Comparison of ENCODE assay signal across 1 cellular context in the genomic region with DNA sequence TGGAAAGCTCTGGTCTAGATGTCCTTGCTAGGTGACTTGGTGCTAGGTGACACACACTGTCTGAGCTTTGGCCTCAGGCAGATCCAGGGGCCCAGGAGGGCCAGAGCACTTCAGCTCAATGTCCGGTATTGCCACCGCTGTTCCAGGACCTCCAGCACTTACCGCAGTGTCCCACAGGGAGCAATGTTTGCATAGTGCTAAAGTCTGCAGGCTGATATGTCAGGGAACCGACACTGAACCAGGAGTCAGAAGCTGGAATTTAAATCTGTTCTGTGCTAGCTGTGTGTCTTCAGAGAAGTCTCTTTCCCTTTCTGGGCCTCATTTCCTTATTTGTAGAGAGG.
TF ChIP-seq lines count a peak whose summit lies in the region.

No MANE protein-coding gene starts in this region.

TF ChIP-seq in HepG2, 621 proteins besides CTCF, POLR2A, EP300 and RAD21 (continued from another document and continues in another):
- TF ChIP-seq, protein P1, sequence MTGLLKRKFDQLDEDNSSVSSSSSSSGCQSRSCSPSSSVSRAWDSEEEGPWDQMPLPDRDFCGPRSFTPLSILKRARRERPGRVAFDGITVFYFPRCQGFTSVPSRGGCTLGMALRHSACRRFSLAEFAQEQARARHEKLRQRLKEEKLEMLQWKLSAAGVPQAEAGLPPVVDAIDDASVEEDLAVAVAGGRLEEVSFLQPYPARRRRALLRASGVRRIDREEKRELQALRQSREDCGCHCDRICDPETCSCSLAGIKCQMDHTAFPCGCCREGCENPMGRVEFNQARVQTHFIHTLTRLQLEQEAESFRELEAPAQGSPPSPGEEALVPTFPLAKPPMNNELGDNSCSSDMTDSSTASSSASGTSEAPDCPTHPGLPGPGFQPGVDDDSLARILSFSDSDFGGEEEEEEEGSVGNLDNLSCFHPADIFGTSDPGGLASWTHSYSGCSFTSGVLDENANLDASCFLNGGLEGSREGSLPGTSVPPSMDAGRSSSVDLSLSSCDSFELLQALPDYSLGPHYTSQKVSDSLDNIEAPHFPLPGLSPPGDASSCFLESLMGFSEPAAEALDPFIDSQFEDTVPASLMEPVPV (CRISPR knock-in tag; IDR thresholded peaks at IDR 0.05): no peak
- TF ChIP-seq, protein P2, sequence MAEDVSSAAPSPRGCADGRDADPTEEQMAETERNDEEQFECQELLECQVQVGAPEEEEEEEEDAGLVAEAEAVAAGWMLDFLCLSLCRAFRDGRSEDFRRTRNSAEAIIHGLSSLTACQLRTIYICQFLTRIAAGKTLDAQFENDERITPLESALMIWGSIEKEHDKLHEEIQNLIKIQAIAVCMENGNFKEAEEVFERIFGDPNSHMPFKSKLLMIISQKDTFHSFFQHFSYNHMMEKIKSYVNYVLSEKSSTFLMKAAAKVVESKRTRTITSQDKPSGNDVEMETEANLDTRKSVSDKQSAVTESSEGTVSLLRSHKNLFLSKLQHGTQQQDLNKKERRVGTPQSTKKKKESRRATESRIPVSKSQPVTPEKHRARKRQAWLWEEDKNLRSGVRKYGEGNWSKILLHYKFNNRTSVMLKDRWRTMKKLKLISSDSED (CRISPR knock-in tag; IDR thresholded peaks at IDR 0.05): no peak
- TF ChIP-seq ZNF816 (CRISPR knock-in tag; IDR thresholded peaks at IDR 0.05; ENCODE audit: borderline replicate concordance) (no peak), HCFC1 (IDR thresholded peaks at IDR 0.05; ENCODE audit: low read depth, low read length) (no peak), ARID2 (CRISPR knock-in tag; IDR thresholded peaks at IDR 0.05; ENCODE audit: borderline replicate concordance) (no peak), SIX1 (CRISPR knock-in tag; IDR thresholded peaks at IDR 0.05; ENCODE audit: borderline replicate concordance) (peak; percentile 89), TEAD3 (CRISPR knock-in tag; optimal IDR thresholded peaks at IDR 0.05; ENCODE audit: borderline replicate concordance) (peak; percentile 95), ZNF12 (CRISPR knock-in tag; IDR thresholded peaks at IDR 0.05) (peak; percentile 81), MTF1 (CRISPR knock-in tag; IDR thresholded peaks at IDR 0.05) (no peak), NFIC (IDR thresholded peaks at IDR 0.05; ENCODE audit: low read length) (no peak), ZNF670 (CRISPR knock-in tag; IDR thresholded peaks at IDR 0.05; ENCODE audit: borderline replicate concordance) (no peak), MEIS2 (CRISPR knock-in tag; IDR thresholded peaks at IDR 0.05) (peak; percentile 97), IRF2 (CRISPR knock-in tag; IDR thresholded peaks at IDR 0.05) (peak; percentile 33; the same call in 1 of the 2 replicates), RFX5 (IDR thresholded peaks at IDR 0.05; ENCODE audit: low read depth, low read length) (no peak), ZFP62 (CRISPR knock-in tag; IDR thresholded peaks at IDR 0.05) (no peak), STAT5B (CRISPR knock-in tag; IDR thresholded peaks at IDR 0.05) (no peak), EHMT2 (IDR thresholded peaks at IDR 0.05; ENCODE audit: borderline replicate concordance, low read depth, low read length) (no peak), ZNF619 (CRISPR knock-in tag; IDR thresholded peaks at IDR 0.05) (0 out of 2 replicates have a peak, but pooled peaks have one; percentile 28), ZNF292 (CRISPR knock-in tag; IDR thresholded peaks at IDR 0.05; ENCODE audit: borderline replicate concordance, low read depth) (peak; percentile 98), PLRG1 (conservative IDR thresholded peaks at IDR 0.05) (no peak), HNRNPK (IDR thresholded peaks at IDR 0.05; ENCODE audit: low read depth, low read length, poor library complexity, severe bottlenecking) (no peak), ZNF720 (CRISPR knock-in tag; IDR thresholded peaks at IDR 0.05) (no peak), ZNF850 (CRISPR knock-in tag; conservative IDR thresholded peaks at IDR 0.05) (no peak), ZNF230 (CRISPR knock-in tag; IDR thresholded peaks at IDR 0.05) (0 out of 2 replicates have a peak, but pooled peaks have one; percentile 60), MATR3 (CRISPR knock-in tag; IDR thresholded peaks at IDR 0.05) (no peak), ZNF562 (CRISPR knock-in tag; IDR thresholded peaks at IDR 0.05; ENCODE audit: borderline replicate concordance) (no peak), ATM (IDR thresholded peaks at IDR 0.05; ENCODE audit: borderline replicate concordance) (no peak), ARNT2 (CRISPR knock-in tag; IDR thresholded peaks at IDR 0.05; ENCODE audit: low read depth) (no peak), KLF15 (CRISPR knock-in tag; IDR thresholded peaks at IDR 0.05; ENCODE audit: borderline replicate concordance) (no peak), EEA1 (CRISPR knock-in tag; IDR thresholded peaks at IDR 0.05; ENCODE audit: borderline replicate concordance) (no peak), SAFB2 (CRISPR knock-in tag; IDR thresholded peaks at IDR 0.05; ENCODE audit: borderline replicate concordance, low read depth) (no peak), ONECUT2 (CRISPR knock-in tag; IDR thresholded peaks at IDR 0.05) (0 out of 2 replicates have a peak, but pooled peaks have one; percentile 41), AHR (CRISPR knock-in tag; IDR thresholded peaks at IDR 0.05) (no peak), REPIN1 (CRISPR knock-in tag; IDR thresholded peaks at IDR 0.05; ENCODE audit: borderline replicate concordance, low read depth) (no peak), ZNF83 (CRISPR knock-in tag; IDR thresholded peaks at IDR 0.05; ENCODE audit: borderline replicate concordance) (no peak), FOXP1 (IDR thresholded peaks at IDR 0.05) (no peak), FOXP1 (CRISPR knock-in tag; IDR thresholded peaks at IDR 0.05) (peak; percentile 66), FOXA3 (CRISPR knock-in tag; IDR thresholded peaks at IDR 0.05) (peak; percentile 88), ZNF652 (CRISPR knock-in tag; IDR thresholded peaks at IDR 0.05; ENCODE audit: borderline replicate concordance, low read depth) (peak; percentile 36; the same call in 1 of the 2 replicates), ZNF644 (CRISPR knock-in tag; IDR thresholded peaks at IDR 0.05; ENCODE audit: low read depth) (no peak), ZBTB38 (CRISPR knock-in tag; IDR thresholded peaks at IDR 0.05) (0 out of 2 replicates have a peak, but pooled peaks have one; percentile 33), PRMT3 (CRISPR knock-in tag; IDR thresholded peaks at IDR 0.05; ENCODE audit: borderline replicate concordance, low read depth) (no peak), SATB2 (CRISPR knock-in tag; IDR thresholded peaks at IDR 0.05) (peak; percentile 45; the same call in 1 of the 2 replicates), ZFP36L1 (CRISPR knock-in tag; IDR thresholded peaks at IDR 0.05) (no peak), ZNF546 (CRISPR knock-in tag; conservative IDR thresholded peaks at IDR 0.05) (no peak)
- TF ChIP-seq, protein P3, sequence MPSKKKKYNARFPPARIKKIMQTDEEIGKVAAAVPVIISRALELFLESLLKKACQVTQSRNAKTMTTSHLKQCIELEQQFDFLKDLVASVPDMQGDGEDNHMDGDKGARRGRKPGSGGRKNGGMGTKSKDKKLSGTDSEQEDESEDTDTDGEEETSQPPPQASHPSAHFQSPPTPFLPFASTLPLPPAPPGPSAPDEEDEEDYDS (CRISPR knock-in tag; IDR thresholded peaks at IDR 0.05): peak; percentile 52; the same call in 1 of the 2 replicates
- TF ChIP-seq, protein P4, sequence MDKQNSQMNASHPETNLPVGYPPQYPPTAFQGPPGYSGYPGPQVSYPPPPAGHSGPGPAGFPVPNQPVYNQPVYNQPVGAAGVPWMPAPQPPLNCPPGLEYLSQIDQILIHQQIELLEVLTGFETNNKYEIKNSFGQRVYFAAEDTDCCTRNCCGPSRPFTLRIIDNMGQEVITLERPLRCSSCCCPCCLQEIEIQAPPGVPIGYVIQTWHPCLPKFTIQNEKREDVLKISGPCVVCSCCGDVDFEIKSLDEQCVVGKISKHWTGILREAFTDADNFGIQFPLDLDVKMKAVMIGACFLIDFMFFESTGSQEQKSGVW (CRISPR knock-in tag; IDR thresholded peaks at IDR 0.05; ENCODE audit: borderline replicate concordance): no peak
- TF ChIP-seq, protein P5, sequence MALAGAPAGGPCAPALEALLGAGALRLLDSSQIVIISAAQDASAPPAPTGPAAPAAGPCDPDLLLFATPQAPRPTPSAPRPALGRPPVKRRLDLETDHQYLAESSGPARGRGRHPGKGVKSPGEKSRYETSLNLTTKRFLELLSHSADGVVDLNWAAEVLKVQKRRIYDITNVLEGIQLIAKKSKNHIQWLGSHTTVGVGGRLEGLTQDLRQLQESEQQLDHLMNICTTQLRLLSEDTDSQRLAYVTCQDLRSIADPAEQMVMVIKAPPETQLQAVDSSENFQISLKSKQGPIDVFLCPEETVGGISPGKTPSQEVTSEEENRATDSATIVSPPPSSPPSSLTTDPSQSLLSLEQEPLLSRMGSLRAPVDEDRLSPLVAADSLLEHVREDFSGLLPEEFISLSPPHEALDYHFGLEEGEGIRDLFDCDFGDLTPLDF (CRISPR knock-in tag; IDR thresholded peaks at IDR 0.05): no peak
- TF ChIP-seq, protein P6, sequence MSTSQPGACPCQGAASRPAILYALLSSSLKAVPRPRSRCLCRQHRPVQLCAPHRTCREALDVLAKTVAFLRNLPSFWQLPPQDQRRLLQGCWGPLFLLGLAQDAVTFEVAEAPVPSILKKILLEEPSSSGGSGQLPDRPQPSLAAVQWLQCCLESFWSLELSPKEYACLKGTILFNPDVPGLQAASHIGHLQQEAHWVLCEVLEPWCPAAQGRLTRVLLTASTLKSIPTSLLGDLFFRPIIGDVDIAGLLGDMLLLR (CRISPR knock-in tag; IDR thresholded peaks at IDR 0.05): no peak
- TF ChIP-seq, protein P7, sequence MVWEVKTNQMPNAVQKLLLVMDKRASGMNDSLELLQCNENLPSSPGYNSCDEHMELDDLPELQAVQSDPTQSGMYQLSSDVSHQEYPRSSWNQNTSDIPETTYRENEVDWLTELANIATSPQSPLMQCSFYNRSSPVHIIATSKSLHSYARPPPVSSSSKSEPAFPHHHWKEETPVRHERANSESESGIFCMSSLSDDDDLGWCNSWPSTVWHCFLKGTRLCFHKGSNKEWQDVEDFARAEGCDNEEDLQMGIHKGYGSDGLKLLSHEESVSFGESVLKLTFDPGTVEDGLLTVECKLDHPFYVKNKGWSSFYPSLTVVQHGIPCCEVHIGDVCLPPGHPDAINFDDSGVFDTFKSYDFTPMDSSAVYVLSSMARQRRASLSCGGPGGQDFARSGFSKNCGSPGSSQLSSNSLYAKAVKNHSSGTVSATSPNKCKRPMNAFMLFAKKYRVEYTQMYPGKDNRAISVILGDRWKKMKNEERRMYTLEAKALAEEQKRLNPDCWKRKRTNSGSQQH (CRISPR knock-in tag; IDR thresholded peaks at IDR 0.05; ENCODE audit: low read depth): 0 out of 2 replicates have a peak, but pooled peaks have one; percentile 33
- TF ChIP-seq, protein P8, sequence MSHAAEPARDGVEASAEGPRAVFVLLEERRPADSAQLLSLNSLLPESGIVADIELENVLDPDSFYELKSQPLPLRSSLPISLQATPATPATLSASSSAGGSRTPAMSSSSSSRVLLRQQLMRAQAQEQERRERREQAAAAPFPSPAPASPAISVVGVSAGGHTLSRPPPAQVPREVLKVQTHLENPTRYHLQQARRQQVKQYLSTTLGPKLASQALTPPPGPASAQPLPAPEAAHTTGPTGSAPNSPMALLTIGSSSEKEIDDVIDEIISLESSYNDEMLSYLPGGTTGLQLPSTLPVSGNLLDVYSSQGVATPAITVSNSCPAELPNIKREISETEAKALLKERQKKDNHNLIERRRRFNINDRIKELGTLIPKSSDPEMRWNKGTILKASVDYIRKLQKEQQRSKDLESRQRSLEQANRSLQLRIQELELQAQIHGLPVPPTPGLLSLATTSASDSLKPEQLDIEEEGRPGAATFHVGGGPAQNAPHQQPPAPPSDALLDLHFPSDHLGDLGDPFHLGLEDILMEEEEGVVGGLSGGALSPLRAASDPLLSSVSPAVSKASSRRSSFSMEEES (CRISPR knock-in tag; IDR thresholded peaks at IDR 0.05): peak; percentile 71
- TF ChIP-seq, protein P9, sequence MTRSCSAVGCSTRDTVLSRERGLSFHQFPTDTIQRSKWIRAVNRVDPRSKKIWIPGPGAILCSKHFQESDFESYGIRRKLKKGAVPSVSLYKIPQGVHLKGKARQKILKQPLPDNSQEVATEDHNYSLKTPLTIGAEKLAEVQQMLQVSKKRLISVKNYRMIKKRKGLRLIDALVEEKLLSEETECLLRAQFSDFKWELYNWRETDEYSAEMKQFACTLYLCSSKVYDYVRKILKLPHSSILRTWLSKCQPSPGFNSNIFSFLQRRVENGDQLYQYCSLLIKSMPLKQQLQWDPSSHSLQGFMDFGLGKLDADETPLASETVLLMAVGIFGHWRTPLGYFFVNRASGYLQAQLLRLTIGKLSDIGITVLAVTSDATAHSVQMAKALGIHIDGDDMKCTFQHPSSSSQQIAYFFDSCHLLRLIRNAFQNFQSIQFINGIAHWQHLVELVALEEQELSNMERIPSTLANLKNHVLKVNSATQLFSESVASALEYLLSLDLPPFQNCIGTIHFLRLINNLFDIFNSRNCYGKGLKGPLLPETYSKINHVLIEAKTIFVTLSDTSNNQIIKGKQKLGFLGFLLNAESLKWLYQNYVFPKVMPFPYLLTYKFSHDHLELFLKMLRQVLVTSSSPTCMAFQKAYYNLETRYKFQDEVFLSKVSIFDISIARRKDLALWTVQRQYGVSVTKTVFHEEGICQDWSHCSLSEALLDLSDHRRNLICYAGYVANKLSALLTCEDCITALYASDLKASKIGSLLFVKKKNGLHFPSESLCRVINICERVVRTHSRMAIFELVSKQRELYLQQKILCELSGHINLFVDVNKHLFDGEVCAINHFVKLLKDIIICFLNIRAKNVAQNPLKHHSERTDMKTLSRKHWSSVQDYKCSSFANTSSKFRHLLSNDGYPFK (CRISPR knock-in tag; IDR thresholded peaks at IDR 0.05; ENCODE audit: borderline replicate concordance): no peak
- TF ChIP-seq, protein P10, sequence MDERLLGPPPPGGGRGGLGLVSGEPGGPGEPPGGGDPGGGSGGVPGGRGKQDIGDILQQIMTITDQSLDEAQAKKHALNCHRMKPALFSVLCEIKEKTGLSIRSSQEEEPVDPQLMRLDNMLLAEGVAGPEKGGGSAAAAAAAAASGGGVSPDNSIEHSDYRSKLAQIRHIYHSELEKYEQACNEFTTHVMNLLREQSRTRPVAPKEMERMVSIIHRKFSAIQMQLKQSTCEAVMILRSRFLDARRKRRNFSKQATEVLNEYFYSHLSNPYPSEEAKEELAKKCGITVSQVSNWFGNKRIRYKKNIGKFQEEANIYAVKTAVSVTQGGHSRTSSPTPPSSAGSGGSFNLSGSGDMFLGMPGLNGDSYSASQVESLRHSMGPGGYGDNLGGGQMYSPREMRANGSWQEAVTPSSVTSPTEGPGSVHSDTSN (CRISPR knock-in tag; IDR thresholded peaks at IDR 0.05): no peak
- TF ChIP-seq, protein P11, sequence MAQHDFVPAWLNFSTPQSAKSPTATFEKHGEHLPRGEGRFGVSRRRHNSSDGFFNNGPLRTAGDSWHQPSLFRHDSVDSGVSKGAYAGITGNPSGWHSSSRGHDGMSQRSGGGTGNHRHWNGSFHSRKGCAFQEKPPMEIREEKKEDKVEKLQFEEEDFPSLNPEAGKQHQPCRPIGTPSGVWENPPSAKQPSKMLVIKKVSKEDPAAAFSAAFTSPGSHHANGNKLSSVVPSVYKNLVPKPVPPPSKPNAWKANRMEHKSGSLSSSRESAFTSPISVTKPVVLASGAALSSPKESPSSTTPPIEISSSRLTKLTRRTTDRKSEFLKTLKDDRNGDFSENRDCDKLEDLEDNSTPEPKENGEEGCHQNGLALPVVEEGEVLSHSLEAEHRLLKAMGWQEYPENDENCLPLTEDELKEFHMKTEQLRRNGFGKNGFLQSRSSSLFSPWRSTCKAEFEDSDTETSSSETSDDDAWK (CRISPR knock-in tag; IDR thresholded peaks at IDR 0.05): no peak
